ENCODE assay signal across 11 cellular contexts in genomic region chr12:57491393-57492280, GRCh38. TPM values are rescaled to one million over a fixed set of nuclear protein-coding genes. Genes with fewer than 3 reads are reported as not detected.
DNase-seq lines count a peak whose midpoint lies in the region; ATAC-seq and TF ChIP-seq lines count a peak whose summit lies in the region.
"Had no signal": no experiment of that assay in that cellular context is flagged by ENCODE, and none has a peak within 500 bp of the region (broad histone marks: within the 10 kb centered on the region; RNA-seq: fewer than 3 reads in every experiment).

No MANE protein-coding gene starts in this region.

- H3K27me3 ChIP-seq in DOHH2 (ENCODE audit: control insufficient read depth, low read length) (no peaks in the 10 kb centered on the region), ovary (no peaks in the 10 kb centered on the region)
- H3K27me3 ChIP-seq: Peyer's patch had no signal

- TF ChIP-seq POLR2A in ovary (IDR thresholded peaks at IDR 0.05), result no peak

- no peak overlapping the region for H3K4me3 ChIP-seq in DOHH2 (ENCODE audit: low read length)
- no peak overlapping the region for H3K4me3 ChIP-seq in epithelial cell of proximal tubule (ENCODE audit: low read depth, low read length)
- H3K4me3 ChIP-seq in ovary, result no peak overlapping the region
- H3K4me3 ChIP-seq: Peyer's patch had no signal

- in situ Hi-C loops in GM13976 (cut with MboI; ENCODE audit: low sequenced_read_pairs, unreplicated experiment), result no loop called here

- 88 to 91% (median 90%) methylated on average over 15 of the region's 15 CpGs for WGBS in ovary, 3 donors

- 0 out of 2 replicates have a peak, but pooled peaks cover 2% of the 10 kb centered on the region for H3F3A ChIP-seq in DOHH2 (ENCODE audit: control insufficient read depth, insufficient read depth)

- ATAC-seq in GM18909 (IDR thresholded peaks at IDR 0.05; ENCODE audit: poor library complexity, unreplicated experiment), result no peak
- ATAC-seq in HG02588 (IDR thresholded peaks at IDR 0.05; ENCODE audit: unreplicated experiment), result no peak

- no peak overlapping the region for H3K27ac ChIP-seq in DOHH2 (ENCODE audit: low read depth, low read length)
- H3K27ac ChIP-seq in ovary, result no peak overlapping the region
- H3K27ac ChIP-seq: Peyer's patch had no signal

- H3K9me3 ChIP-seq in DOHH2 (ENCODE audit: control insufficient read depth, insufficient read depth, low read length), result no peaks in the 10 kb centered on the region
- H3K9me3 ChIP-seq in ovary, result no peaks in the 10 kb centered on the region
- H3K9me3 ChIP-seq: Peyer's patch had no signal

- H3K4me1 ChIP-seq in DOHH2 (ENCODE audit: control insufficient read depth, low read length) (peaks cover 19% of the 10 kb centered on the region), ovary (ENCODE audit: insufficient read depth) (peaks cover 5% of the 10 kb centered on the region)

- H4K20me1 ChIP-seq in DOHH2 (ENCODE audit: control insufficient read depth, insufficient read depth, low read depth, low read length), result no peaks in the 10 kb centered on the region

- TF ChIP-seq CTCF in DOHH2 (IDR thresholded peaks at IDR 0.05; ENCODE audit: low read depth, low read length, poor library complexity, severe bottlenecking) (peak; percentile 39), epithelial cell of proximal tubule (conservative IDR thresholded peaks at IDR 0.05; ENCODE audit: low read depth, low read length) (peak; percentile 36), GM13976 (IDR thresholded peaks at IDR 0.05; ENCODE audit: borderline replicate concordance, control extremely low read depth, extremely low read depth, insufficient read depth, missing control alignments) (no peak), ovary (IDR thresholded peaks at IDR 0.05) (no peak)

- H3K4me2 ChIP-seq in DOHH2 (ENCODE audit: low read length), result no peak overlapping the region

- no peak for TF ChIP-seq EP300 in ovary (IDR thresholded peaks at IDR 0.05)

- peaks cover 62% of the 10 kb centered on the region for H3K36me3 ChIP-seq in DOHH2 (ENCODE audit: control insufficient read depth, low read length)
- no peaks in the 10 kb centered on the region for H3K36me3 ChIP-seq in ovary

- intact Hi-C loops in ovary (cut with DNase I), result no loop called here

- no peaks in the 10 kb centered on the region for H3K9me2 ChIP-seq in DOHH2 (replicated peaks; ENCODE audit: control insufficient read depth, low read length)

- DNase-seq in Ammon's horn (ENCODE audit: low spot score), result peak; percentile 28
- peak; percentile 69 for DNase-seq in RKO (ENCODE audit: low spot score)
- no peak for DNase-seq in epithelial cell of proximal tubule (ENCODE audit: low read depth)
- DNase-seq in GM13976 (ENCODE audit: low spot score), result no peak
- DNase-seq in ovary, result no peak
- DNase-seq: activated naive CD4-positive, alpha-beta T cell treated with anti-CD3 and anti-CD28 coated beads, Interleukin-2, amount 50 U/mL, for 16 hours; foreskin melanocyte; Peyer's patch had no signal

- peaks cover 40% of the 10 kb centered on the region for H3K79me2 ChIP-seq in DOHH2 (ENCODE audit: control insufficient read depth, low read length)

RNA-seq across cellular contexts. Expression of gene MARS1, which starts 3.8 kb away (rescaled TPM):
- total RNA-seq in epithelial cell of proximal tubule (107 and 151 TPM in 2 replicates), ovary (100 to 1,000 TPM in 2 of 7 donors, 10 to 100 TPM in 5; 21.1 to 479 (median 66.4) TPM)
- 10 to 100 TPM; 30.8 to 87.4 TPM for polyA plus RNA-seq in ovary

RNA-seq across cellular contexts. Expression of gene ARHGAP9, which starts 12.0 kb away (rescaled TPM):
- total RNA-seq in epithelial cell of proximal tubule (0.29 and 1.2 TPM in 2 replicates), ovary (1 to 10 TPM; 2.7 to 8.0 (median 4.2) TPM)
- polyA plus RNA-seq in ovary, result 1 to 10 TPM; 2.6 to 9.5 TPM

RNA-seq across cellular contexts. Expression of gene DDIT3, which starts 28.7 kb away (rescaled TPM):
- total RNA-seq in epithelial cell of proximal tubule (13.5 and 20.2 TPM in 2 replicates), ovary (10 to 100 TPM; 22.1 to 84.9 (median 29.2) TPM)
- 10 to 100 TPM; 34.9 to 62.1 TPM for polyA plus RNA-seq in ovary

RNA-seq across cellular contexts. Expression of gene MBD6, which starts 31.0 kb away (rescaled TPM):
- 3.5 and 6.3 TPM in 2 replicates for total RNA-seq in epithelial cell of proximal tubule
- total RNA-seq in ovary, result 100 to 1,000 TPM in 2 of 7 donors, 10 to 100 TPM in 5; 25.2 to 122 (median 79.7) TPM
- 10 to 100 TPM; 18.1 to 35.0 TPM for polyA plus RNA-seq in ovary

RNA-seq across cellular contexts. Expression of gene GLI1, which starts 32.1 kb away (rescaled TPM):
- 0.51 TPM in 1 of 2 replicates, not detected in the other for total RNA-seq in epithelial cell of proximal tubule
- 1 to 10 TPM in 2 of 7 donors, under 1 TPM in 4, not detected in 1; 0.48 to 4.1 (median 0.74) TPM for total RNA-seq in ovary
- polyA plus RNA-seq in ovary, result 1 to 10 TPM; 2.2 to 4.1 TPM

Comparison
In these comparisons a context has a peak if more than half of its experiments do, and no peak if none do; other contexts are left out.
1. DNase-seq: peak in Ammon's horn (single experiment) and RKO (single experiment); none in epithelial cell of proximal tubule (single experiment), GM13976 (single experiment) and ovary (0 of 5).
2. CTCF ChIP-seq: peak in DOHH2 (single experiment) and epithelial cell of proximal tubule (single experiment); none in GM13976 (single experiment) and ovary (0 of 3).